ENCODE assay signal across 20 cellular contexts in genomic region chr13:48656621-48657020, GRCh38. TPM values are rescaled to one million over a fixed set of nuclear protein-coding genes. Genes with fewer than 3 reads are reported as not detected.
DNase-seq lines count a peak whose midpoint lies in the region; ATAC-seq and TF ChIP-seq lines count a peak whose summit lies in the region.
"Had no signal": no experiment of that assay in that cellular context is flagged by ENCODE, and none has a peak within 500 bp of the region (broad histone marks: within the 10 kb centered on the region; RNA-seq: fewer than 3 reads in every experiment).

No MANE protein-coding gene starts in this region.

- 90% methylated on average over 2 to 3 of the region's 3 CpGs for WGBS in endodermal cell (ENCODE audit: insufficient coverage in 1 of 2, insufficient read length in 1 of 2), 2 experiments
- 40% methylated on average over 3 of the region's 3 CpGs for WGBS in mammary epithelial cell (ENCODE audit: low coverage, missing lambda C conversion rate)

- no peak for ATAC-seq in GM23338
- ATAC-seq: foreskin keratinocyte; lower lobe of right lung; stimulated activated effector memory CD8-positive, alpha-beta T cell treated with anti-CD3 and anti-CD28 coated beads, Interleukin-12 subunit alpha, Interleukin-12 subunit beta, amount 100 ng/mL, for 72 hours had no signal

- no peak overlapping the region for H3K4me2 ChIP-seq in GM23338
- no peak overlapping the region for H3K4me2 ChIP-seq in mammary epithelial cell (ENCODE audit: insufficient read depth, low read depth, low read length)

- H4K20me1 ChIP-seq in GM23338 (replicated peaks; ENCODE audit: insufficient read depth), result no peaks in the 10 kb centered on the region
- H4K20me1 ChIP-seq in mammary epithelial cell (ENCODE audit: insufficient read depth, low read length), result no peaks in the 10 kb centered on the region

- H3K79me2 ChIP-seq in GM23338 (replicated peaks; ENCODE audit: insufficient read depth), result no peaks in the 10 kb centered on the region
- no peaks in the 10 kb centered on the region for H3K79me2 ChIP-seq in mammary epithelial cell (ENCODE audit: insufficient read depth, low read length)

- dilution Hi-C loops in mammary epithelial cell (cut with HindIII; ENCODE audit: low sequenced_read_pairs), result no loop called here

- H3K4me1 ChIP-seq in GM23338 (ENCODE audit: insufficient read depth) (no peaks in the 10 kb centered on the region), endodermal cell (ENCODE audit: control insufficient read depth, insufficient read depth, low read length) (no peaks in the 10 kb centered on the region), mammary epithelial cell (ENCODE audit: insufficient read depth, low read length) (no peaks in the 10 kb centered on the region)
- H3K4me1 ChIP-seq: foreskin keratinocyte, lower lobe of right lung had no signal

- no peaks in the 10 kb centered on the region for H3K9me3 Mint-ChIP-seq in GM23338
- peaks cover 12% of the 10 kb centered on the region for H3K9me3 Mint-ChIP-seq in glutamatergic neuron (ENCODE audit: unreplicated experiment)
- H3K9me3 Mint-ChIP-seq in endodermal cell, result no peaks in the 10 kb centered on the region
- H3K9me3 Mint-ChIP-seq: naive B cell; stimulated activated effector memory CD8-positive, alpha-beta T cell treated with anti-CD3 and anti-CD28 coated beads, Interleukin-12 subunit alpha, Interleukin-12 subunit beta, amount 100 ng/mL, for 72 hours had no signal

- in situ Hi-C loops in mammary epithelial cell (cut with MboI; ENCODE audit: low sequenced_read_pairs in 2 of 2), result no loop called here
- in situ Hi-C loops in G401 (cut with HindIII; ENCODE audit: low sequenced_read_pairs), result no loop called here

- no TSS peak for BruUV-seq in mammary epithelial cell (replicated peaks; lab: Mats Ljungman, UMichigan)

- H3K36me3 Mint-ChIP-seq in GM23338 (ENCODE audit: low read depth) (no peaks in the 10 kb centered on the region), glutamatergic neuron (ENCODE audit: unreplicated experiment) (peaks cover 7% of the 10 kb centered on the region), endodermal cell (ENCODE audit: low read depth) (no peaks in the 10 kb centered on the region)
- H3K36me3 Mint-ChIP-seq: naive B cell; stimulated activated effector memory CD8-positive, alpha-beta T cell treated with anti-CD3 and anti-CD28 coated beads, Interleukin-12 subunit alpha, Interleukin-12 subunit beta, amount 100 ng/mL, for 72 hours had no signal

- H3K9me3 ChIP-seq in endodermal cell (ENCODE audit: control insufficient read depth, low read length) (no peaks in the 10 kb centered on the region), mammary epithelial cell (replicated peaks; ENCODE audit: insufficient read depth, low read length) (no peaks in the 10 kb centered on the region)
- H3K9me3 ChIP-seq: lower lobe of right lung had no signal

- H3K9ac ChIP-seq in endodermal cell (ENCODE audit: extremely low read depth, low read length, poor library complexity, severe bottlenecking) (no peak overlapping the region), mammary epithelial cell (ENCODE audit: insufficient read depth, low read length) (no peak overlapping the region)

- H3K4me3 Mint-ChIP-seq in GM23338 (no peak overlapping the region), glutamatergic neuron (ENCODE audit: unreplicated experiment) (peak overlapping the region; percentile 72), endodermal cell (no peak overlapping the region)
- H3K4me3 Mint-ChIP-seq: naive B cell; stimulated activated effector memory CD8-positive, alpha-beta T cell treated with anti-CD3 and anti-CD28 coated beads, Interleukin-12 subunit alpha, Interleukin-12 subunit beta, amount 100 ng/mL, for 72 hours had no signal

- H3K27me3 Mint-ChIP-seq in GM23338 (ENCODE audit: insufficient read depth, low read depth, poor library complexity) (peaks cover 2% of the 10 kb centered on the region), glutamatergic neuron (ENCODE audit: unreplicated experiment) (peaks cover 4% of the 10 kb centered on the region), endodermal cell (ENCODE audit: insufficient read depth) (peaks cover 17% of the 10 kb centered on the region)
- H3K27me3 Mint-ChIP-seq: progenitor cell of endocrine pancreas had no signal

- no peaks in the 10 kb centered on the region for H3K36me3 ChIP-seq in GM23338 (ENCODE audit: insufficient read depth)
- H3K36me3 ChIP-seq in endodermal cell (ENCODE audit: control insufficient read depth, insufficient read depth, low read length), result no peaks in the 10 kb centered on the region
- H3K36me3 ChIP-seq in mammary epithelial cell (ENCODE audit: insufficient read depth, low read length), result no peaks in the 10 kb centered on the region
- H3K36me3 ChIP-seq: lower lobe of right lung had no signal

- H3K27me3 ChIP-seq in GM23338 (ENCODE audit: insufficient read depth) (no peaks in the 10 kb centered on the region), endodermal cell (ENCODE audit: control insufficient read depth, insufficient read depth, low read length, poor library complexity, severe bottlenecking) (no peaks in the 10 kb centered on the region), mammary epithelial cell (ENCODE audit: insufficient read depth, low read length) (no peaks in the 10 kb centered on the region)

- H3K4me1 Mint-ChIP-seq in GM23338 (peaks cover 5% of the 10 kb centered on the region; the same call in 2 of the 3 replicates), glutamatergic neuron (ENCODE audit: low read depth, unreplicated experiment) (peaks cover 54% of the 10 kb centered on the region), endodermal cell (peaks cover 21% of the 10 kb centered on the region)

- DNase-seq in AML-193 (lab: John Stamatoyannopoulos, UW), result peak; percentile 58 to 70
- no peak for DNase-seq in GM23338 (ENCODE audit: low spot score)
- peak; percentile 80 for DNase-seq in OCI-M1 (lab: John Stamatoyannopoulos, UW)
- no peak for DNase-seq in glutamatergic neuron
- DNase-seq in endodermal cell, result no peak
- no peak for DNase-seq in mammary epithelial cell
- DNase-seq in activated CD8-positive, alpha-beta memory T cell treated with anti-CD3 and anti-CD28 coated beads, Interleukin-2, amount 50 U/mL, for 48 hours, result no peak
- no peak for DNase-seq in G401 (ENCODE audit: low spot score)
- DNase-seq: activated CD4-positive, alpha-beta T cell treated with anti-CD3 and anti-CD28 coated beads for 1 hour; activated gamma-delta T cell; anterior cingulate cortex; Calu3; foreskin keratinocyte; lower lobe of right lung; naive B cell; NCI-H1048; NCI-H446; SHP77 had no signal

- TF ChIP-seq CTCF in GM23338 (conservative IDR thresholded peaks at IDR 0.05; ENCODE audit: low read depth in 2 of 2), result no peak
- no peak for TF ChIP-seq CTCF in glutamatergic neuron (IDR thresholded peaks at IDR 0.05; ENCODE audit: partially characterized antibody, unreplicated experiment)
- no peak for TF ChIP-seq CTCF in endodermal cell (conservative IDR thresholded peaks at IDR 0.05)
- no peak for TF ChIP-seq CTCF in mammary epithelial cell (conservative IDR thresholded peaks at IDR 0.05 in 1 of 2, IDR thresholded peaks at IDR 0.05 in 1 of 2; ENCODE audit: extremely low read depth in 1 of 2, insufficient read depth in 1 of 2, low read depth in 1 of 2, low read length in 2 of 2)

- no peaks in the 10 kb centered on the region for H3K9me2 ChIP-seq in GM23338 (ENCODE audit: insufficient read depth)

- CTCF ChIA-PET in mammary epithelial cell (lab: Charles Lee; ENCODE audit: low non-redundant PET), result no interaction called here

- peak overlapping the region; percentile 70 for H2AFZ ChIP-seq in GM23338
- H2AFZ ChIP-seq in mammary epithelial cell (ENCODE audit: low read depth, low read length), result no peak overlapping the region

- H3K27ac ChIP-seq in GM23338 (ENCODE audit: low read depth), result no peak overlapping the region
- H3K27ac ChIP-seq in endodermal cell (ENCODE audit: low read depth, low read length), result no peak overlapping the region
- H3K27ac ChIP-seq in mammary epithelial cell (ENCODE audit: insufficient read depth, low read depth, low read length), result no peak overlapping the region
- H3K27ac ChIP-seq: foreskin keratinocyte, lower lobe of right lung had no signal

- H3F3A ChIP-seq in GM23338 (replicated peaks; ENCODE audit: low read depth), result no peaks in the 10 kb centered on the region

- intact Hi-C loops in mammary epithelial cell (cut with micrococcal nuclease), result no loop called here

- H3K4me3 ChIP-seq in GM23338 (no peak overlapping the region), endodermal cell (ENCODE audit: low read length) (no peak overlapping the region), mammary epithelial cell (replicated peaks in 1 of 3; ENCODE audit: insufficient read depth in 1 of 3, low read depth in 2 of 3, low read length in 3 of 3) (no peak overlapping the region)
- H3K4me3 ChIP-seq: lower lobe of right lung had no signal

- H3K27ac Mint-ChIP-seq in GM23338, result no peak overlapping the region
- peak overlapping the region; percentile 93 for H3K27ac Mint-ChIP-seq in glutamatergic neuron (ENCODE audit: unreplicated experiment)
- H3K27ac Mint-ChIP-seq in endodermal cell, result no peak overlapping the region
- H3K27ac Mint-ChIP-seq: naive B cell; progenitor cell of endocrine pancreas; stimulated activated effector memory CD8-positive, alpha-beta T cell treated with anti-CD3 and anti-CD28 coated beads, Interleukin-12 subunit alpha, Interleukin-12 subunit beta, amount 100 ng/mL, for 72 hours had no signal

RNA-seq across cellular contexts. Expression of gene CYSLTR2, which starts 2.9 kb away (rescaled TPM):
- not detected in 2 replicates for total RNA-seq in GM23338 (2014; rRNA removed; shearing (Covaris generic))
- not detected in 2 replicates for polyA plus RNA-seq in GM23338 (2016; fragmentation: Nextera tagmentation; extraction: Ambion mirVana)
- 4.9 TPM for total RNA-seq in glutamatergic neuron (ENCODE audit: unreplicated experiment)
- total RNA-seq in endodermal cell, result not detected
- not detected for polyA plus RNA-seq in endodermal cell (2013, experiment 1 of 2)
- 0.08 TPM for polyA plus RNA-seq in endodermal cell (2013, experiment 2 of 2)
- total RNA-seq in mammary epithelial cell, result not detected
- not detected for polyA plus RNA-seq in mammary epithelial cell
- polyA minus RNA-seq in mammary epithelial cell, result not detected
- not detected in 2 replicates for total RNA-seq in G401 (2014; rRNA removed; shearing (Covaris generic))
- total RNA-seq: Calu3, foreskin keratinocyte had no signal
- polyA plus RNA-seq: foreskin keratinocyte had no signal

Comparison
In these comparisons a context has a peak if more than half of its experiments do, and no peak if none do; other contexts are left out.
1. DNase-seq: peak in AML-193 (2 of 2) and OCI-M1 (single experiment); none in GM23338 (single experiment), glutamatergic neuron (single experiment), endodermal cell (single experiment), mammary epithelial cell (single experiment), activated CD8-positive, alpha-beta memory T cell treated with anti-CD3 and anti-CD28 coated beads, Interleukin-2, amount 50 U/mL, for 48 hours (single experiment) and G401 (single experiment).